In genomic region chr19:39372941-39373340, GRCh38 we compare ENCODE assay signal across 9 cellular contexts. TPM values are rescaled to one million over a fixed set of nuclear protein-coding genes. Genes with fewer than 3 reads are reported as not detected.
DNase-seq lines count a peak whose midpoint lies in the region; ATAC-seq and TF ChIP-seq lines count a peak whose summit lies in the region.
"Had no signal": no experiment of that assay in that cellular context is flagged by ENCODE, and none has a peak within 500 bp of the region (broad histone marks: within the 10 kb centered on the region; RNA-seq: fewer than 3 reads in every experiment).

No MANE protein-coding gene starts in this region.

- no peak for ATAC-seq in HG03442 (IDR thresholded peaks at IDR 0.05; ENCODE audit: unreplicated experiment)
- ATAC-seq: activated CD8-positive, alpha-beta T cell treated with anti-CD3 and anti-CD28 coated beads for 36 hours had no signal

- no TSS peak for BruUV-seq in A673 (replicated peaks; lab: Mats Ljungman, UMichigan)

- H3K27me3 Mint-ChIP-seq in progenitor cell of endocrine pancreas, result no peaks in the 10 kb centered on the region
- H3K27me3 Mint-ChIP-seq: activated CD8-positive, alpha-beta T cell treated with anti-CD3 and anti-CD28 coated beads for 36 hours had no signal

- H3K4me3 Mint-ChIP-seq in progenitor cell of endocrine pancreas (ENCODE audit: low read depth), result no peak overlapping the region
- H3K4me3 Mint-ChIP-seq: activated CD8-positive, alpha-beta T cell treated with anti-CD3 and anti-CD28 coated beads for 36 hours had no signal

- H3K4me3 ChIP-seq in A673 (ENCODE audit: low read depth, low read length, poor library complexity, severe bottlenecking) (no peak overlapping the region), fibroblast of villous mesenchyme (ENCODE audit: low read depth, low read length) (no peak overlapping the region)

- peaks cover 31% of the 10 kb centered on the region for H3K36me3 Mint-ChIP-seq in progenitor cell of endocrine pancreas (ENCODE audit: insufficient read depth)

- CTCF ChIA-PET in A673 (lab: Charles Lee), result no interaction called here

- POLR2A ChIA-PET in A673 (lab: Charles Lee; ENCODE audit: low non-redundant PET), result interaction anchor here (0.5 kb wide), 1 partner anchor 63 kb away, joined by 3 read pairs; the partner anchor contains the start of gene RPS16

- TF ChIP-seq CTCF in A673 (conservative IDR thresholded peaks at IDR 0.05; ENCODE audit: low read depth, low read length) (no peak), fibroblast of villous mesenchyme (IDR thresholded peaks at IDR 0.05; ENCODE audit: insufficient read depth, low read depth, low read length) (no peak), progenitor cell of endocrine pancreas (IDR thresholded peaks at IDR 0.05; ENCODE audit: unreplicated experiment) (no peak)

- H3K36me3 ChIP-seq in A673 (ENCODE audit: insufficient read depth, low read length, poor library complexity, severe bottlenecking), result peaks cover 60% of the 10 kb centered on the region

- intact Hi-C loops in A673 (cut with micrococcal nuclease; ENCODE audit: unreplicated experiment), result no loop called here

- H3K27ac ChIP-seq in A673 (ENCODE audit: low read depth, low read length, poor library complexity, severe bottlenecking) (peak overlapping the region; percentile 85), adipose tissue (ENCODE audit: low read depth, low read length) (peak overlapping the region; percentile 86)

- 41 to 62% (median 60%) methylated on average over 2 of the region's 2 CpGs for WGBS in adipose tissue, 3 donors

- H3K4me1 ChIP-seq in A673 (ENCODE audit: insufficient read depth, low read length, poor library complexity, severe bottlenecking), result peaks cover 12% of the 10 kb centered on the region

- no peaks in the 10 kb centered on the region for H3K9me3 ChIP-seq in A673 (ENCODE audit: low read depth, low read length, poor library complexity, severe bottlenecking)

- no peaks in the 10 kb centered on the region for H3K4me1 Mint-ChIP-seq in progenitor cell of endocrine pancreas (ENCODE audit: low read depth)

- DNase-seq in A673 (ENCODE audit: low spot score), result no peak
- DNase-seq in fibroblast of villous mesenchyme (ENCODE audit: low read depth), result peak; percentile 53
- no peak for DNase-seq in progenitor cell of endocrine pancreas (ENCODE audit: low spot score, unreplicated experiment)
- no peak for DNase-seq in SIG-M5 treated with dmso at 0.1 percent for 504 hours (lab: John Stamatoyannopoulos, UW; ENCODE audit: unreplicated experiment)
- no peak for DNase-seq in globus pallidus (ENCODE audit: low spot score)
- DNase-seq in DMS79 (lab: John Stamatoyannopoulos, UW), result no peak
- DNase-seq: activated CD8-positive, alpha-beta T cell treated with anti-CD3 and anti-CD28 coated beads for 36 hours had no signal

- no peaks in the 10 kb centered on the region for H3K27me3 ChIP-seq in A673 (replicated peaks; ENCODE audit: insufficient read depth, low read depth, low read length, poor library complexity)

- peak overlapping the region; percentile 25 for H3K27ac Mint-ChIP-seq in progenitor cell of endocrine pancreas

- H3K9me3 Mint-ChIP-seq in progenitor cell of endocrine pancreas (ENCODE audit: low read depth), result no peaks in the 10 kb centered on the region
- H3K9me3 Mint-ChIP-seq: activated CD8-positive, alpha-beta T cell treated with anti-CD3 and anti-CD28 coated beads for 36 hours had no signal

RNA-seq across cellular contexts. Expression of gene PAF1, which starts 18.0 kb away (rescaled TPM):
- total RNA-seq in A673 (2021), result 70.2 and 73.3 TPM in 2 replicates
- 10 to 100 TPM; 21.4 to 36.2 (median 34.2) TPM for polyA plus RNA-seq in adipose tissue
- 29.6 and 33.2 TPM in 2 replicates for total RNA-seq in fibroblast of villous mesenchyme
- 49.4 and 49.5 TPM in 2 replicates for total RNA-seq in progenitor cell of endocrine pancreas

RNA-seq across cellular contexts. Expression of gene MED29, which starts 18.2 kb away (rescaled TPM):
- total RNA-seq in A673 (2021) (37.1 and 41.9 TPM in 2 replicates), fibroblast of villous mesenchyme (22.0 and 22.2 TPM in 2 replicates), progenitor cell of endocrine pancreas (36.3 and 39.0 TPM in 2 replicates)
- 10 to 100 TPM; 16.9 to 32.2 (median 21.8) TPM for polyA plus RNA-seq in adipose tissue

RNA-seq across cellular contexts. Expression of gene SAMD4B, which starts 30.7 kb away (rescaled TPM):
- total RNA-seq in A673 (2021) (157 and 168 TPM in 2 replicates), fibroblast of villous mesenchyme (38.0 and 45.7 TPM in 2 replicates), progenitor cell of endocrine pancreas (140 and 152 TPM in 2 replicates)
- 10 to 100 TPM; 34.3 to 79.0 (median 77.6) TPM for polyA plus RNA-seq in adipose tissue

RNA-seq across cellular contexts. Expression of gene ZFP36, which starts 33.7 kb away (rescaled TPM):
- total RNA-seq in A673 (2021) (7.1 and 8.1 TPM in 2 replicates), fibroblast of villous mesenchyme (5.8 and 8.6 TPM in 2 replicates), progenitor cell of endocrine pancreas (10.5 and 10.6 TPM in 2 replicates)
- 1,000 to 10,000 TPM in 2 of 3 donors, 10 to 100 TPM in 1; 80.2 to 1,764 (median 1,356) TPM for polyA plus RNA-seq in adipose tissue

RNA-seq across cellular contexts. Expression of gene GMFG, which starts 37.1 kb away (rescaled TPM):
- total RNA-seq in A673 (2021) (0.55 TPM in 1 of 2 replicates, not detected in the other), fibroblast of villous mesenchyme (0.86 and 1.6 TPM in 2 replicates), progenitor cell of endocrine pancreas (not detected in 2 replicates)
- 100 to 1,000 TPM in 1 of 3 donors, 10 to 100 TPM in 2; 12.9 to 156 (median 86.3) TPM for polyA plus RNA-seq in adipose tissue
